16 cellular contexts compared by ENCODE assay signal in the genomic region with DNA sequence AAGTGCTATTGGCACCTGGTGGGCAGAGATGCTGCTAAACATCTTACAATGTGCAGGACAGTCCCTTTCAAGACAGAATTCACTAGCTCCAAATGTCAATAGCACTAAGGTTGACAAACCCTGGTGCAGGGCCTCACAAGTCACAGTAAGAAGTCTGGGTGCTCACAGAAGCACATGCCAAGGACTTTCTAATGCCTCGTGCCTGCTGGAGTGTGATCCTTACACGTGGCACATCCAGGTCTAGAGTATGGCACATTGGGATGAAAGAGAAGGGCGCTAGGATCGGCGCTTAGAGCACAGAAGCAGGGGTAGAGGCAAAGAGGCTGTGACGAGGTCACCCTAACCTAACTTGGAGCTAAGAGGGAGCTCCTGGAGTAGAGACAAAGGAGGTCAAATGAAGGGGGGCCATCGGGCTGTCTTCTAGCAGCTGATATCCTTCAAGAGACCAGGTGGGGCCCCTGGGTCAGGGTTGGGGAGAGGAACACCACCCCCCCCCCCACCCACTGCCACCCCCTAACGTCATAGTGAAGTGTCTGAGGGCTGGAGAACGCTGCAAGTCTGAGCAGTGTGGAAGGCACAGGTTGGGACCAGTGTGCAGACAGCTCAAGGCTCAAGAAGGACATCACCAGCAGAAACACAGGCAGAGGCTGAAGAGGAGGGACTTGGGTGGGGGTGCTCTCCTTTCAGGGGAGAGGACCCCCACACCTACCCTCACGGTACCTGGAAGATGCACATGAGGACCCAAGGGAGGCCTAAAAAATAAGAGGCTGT.
DNase-seq lines count a peak whose midpoint lies in the region; ATAC-seq and TF ChIP-seq lines count a peak whose summit lies in the region.
"Had no signal": no experiment of that assay in that cellular context is flagged by ENCODE, and none has a peak within 500 bp of the region (broad histone marks: within the 10 kb centered on the region; RNA-seq: fewer than 3 reads in every experiment).

No MANE protein-coding gene starts in this region.

- CTCF ChIA-PET in activated naive CD4-positive, alpha-beta T cell treated with anti-CD3 and anti-CD28 coated beads, Interleukin-2, amount 10 ng/mL, durations not matched to agents 7 days and 5 days (lab: Charles Lee): no interaction called here

- H3K9ac ChIP-seq in fibroblast of lung (ENCODE audit: insufficient read depth, low read length): no peak overlapping the region

- no peaks in the 10 kb centered on the region for H3K27me3 Mint-ChIP-seq in activated naive CD4-positive, alpha-beta T cell treated with anti-CD3 and anti-CD28 coated beads, Interleukin-2, amount 10 ng/mL, durations not matched to agents 7 days and 5 days
- H3K27me3 Mint-ChIP-seq: activated B cell treated with CpG ODN at 0.5 μM for 24 hours; naive thymus-derived CD8-positive, alpha-beta T cell had no signal

- peak overlapping the region; percentile 13 for H3K4me2 ChIP-seq in fibroblast of lung (ENCODE audit: extremely low read depth, insufficient read depth, low read length)

- H3K9me3 ChIP-seq in SJCRH30 (replicated peaks): no peaks in the 10 kb centered on the region
- H3K9me3 ChIP-seq in fibroblast of lung (ENCODE audit: control insufficient read depth, insufficient read depth, low read depth, low read length): no peaks in the 10 kb centered on the region
- H3K9me3 ChIP-seq in stomach: no peaks in the 10 kb centered on the region
- H3K9me3 ChIP-seq: esophagus squamous epithelium, sigmoid colon had no signal

- WGBS in stomach, 5 donors: 84 to 92% (median 89%) methylated on average over 9 to 10 of the region's 10 CpGs

- DNase-seq in activated naive CD4-positive, alpha-beta T cell treated with anti-CD3 and anti-CD28 coated beads, Interleukin-2, amount 10 ng/mL, durations not matched to agents 7 days and 5 days: no peak
- DNase-seq in activated naive CD4-positive, alpha-beta T cell treated with anti-CD3 and anti-CD28 coated beads, Interleukin-2, amount 50 U/mL, for 16 hours: no peak
- DNase-seq in SJCRH30: no peak
- no peak for DNase-seq in fibroblast of lung (ENCODE audit: low read depth in 2 of 2)
- DNase-seq in stomach: no peak
- no peak for DNase-seq in NCI-H524 treated with DMSO at 0.1 percent for 48 hours (lab: John Stamatoyannopoulos, UW)
- no peak for DNase-seq in posterior vena cava (ENCODE audit: low spot score)
- no peak for DNase-seq in left lobe of liver (ENCODE audit: low spot score)
- DNase-seq: activated B cell treated with CpG ODN at 0.5 μM for 24 hours; central memory CD4-positive, alpha-beta T cell; esophagus squamous epithelium; naive thymus-derived CD8-positive, alpha-beta T cell; NCI-H1105 treated with DMSO at 0.1 percent for 48 hours; NCI-H526; Right ventricle myocardium superior; sigmoid colon had no signal

- H3K27ac ChIP-seq in SJCRH30 (peak overlapping the region; percentile 60; the same call in 1 of the 2 replicates), fibroblast of lung (ENCODE audit: insufficient read depth, low read length) (peak overlapping the region; percentile 55), stomach (peak overlapping the region; percentile 8 to 71 (median 47))
- H3K27ac ChIP-seq: sigmoid colon had no signal

- peak overlapping the region; percentile 19 for H3K27ac Mint-ChIP-seq in activated naive CD4-positive, alpha-beta T cell treated with anti-CD3 and anti-CD28 coated beads, Interleukin-2, amount 10 ng/mL, durations not matched to agents 7 days and 5 days
- H3K27ac Mint-ChIP-seq: activated B cell treated with CpG ODN at 0.5 μM for 24 hours had no signal

- no peaks in the 10 kb centered on the region for H3K36me3 Mint-ChIP-seq in activated naive CD4-positive, alpha-beta T cell treated with anti-CD3 and anti-CD28 coated beads, Interleukin-2, amount 10 ng/mL, durations not matched to agents 7 days and 5 days

- TF ChIP-seq EP300 in stomach (IDR thresholded peaks at IDR 0.05): no peak

- ATAC-seq in left lobe of liver: no peak
- ATAC-seq: naive thymus-derived CD8-positive, alpha-beta T cell had no signal

- no peaks in the 10 kb centered on the region for H3K27me3 ChIP-seq in SJCRH30
- no peaks in the 10 kb centered on the region for H3K27me3 ChIP-seq in fibroblast of lung (ENCODE audit: control insufficient read depth, insufficient read depth, low read length)
- H3K27me3 ChIP-seq in stomach: no peaks in the 10 kb centered on the region
- H3K27me3 ChIP-seq: esophagus squamous epithelium, sigmoid colon had no signal

- H3K9me3 Mint-ChIP-seq in activated naive CD4-positive, alpha-beta T cell treated with anti-CD3 and anti-CD28 coated beads, Interleukin-2, amount 10 ng/mL, durations not matched to agents 7 days and 5 days: no peaks in the 10 kb centered on the region
- H3K9me3 Mint-ChIP-seq: activated B cell treated with CpG ODN at 0.5 μM for 24 hours; naive thymus-derived CD8-positive, alpha-beta T cell had no signal

- intact Hi-C loops in stomach (cut with DNase I; ENCODE audit: low total_unique reads) (no loop called here), posterior vena cava (cut with DNase I) (no loop called here)

- H3K36me3 ChIP-seq in SJCRH30: no peaks in the 10 kb centered on the region
- H3K36me3 ChIP-seq in fibroblast of lung (ENCODE audit: control insufficient read depth, insufficient read depth, low read length): no peaks in the 10 kb centered on the region
- peaks cover 0 to 4% (median 0%) of the 10 kb centered on the region in 4 donors for H3K36me3 ChIP-seq in stomach
- H3K36me3 ChIP-seq: sigmoid colon had no signal

- peaks cover 27% of the 10 kb centered on the region for H3K4me1 ChIP-seq in SJCRH30
- peaks cover 44% of the 10 kb centered on the region for H3K4me1 ChIP-seq in fibroblast of lung (ENCODE audit: control insufficient read depth, extremely low read depth, insufficient read depth, low read length)
- H3K4me1 ChIP-seq in stomach: peaks cover 0 to 42% (median 14%) of the 10 kb centered on the region in 4 donors

- H2AFZ ChIP-seq in fibroblast of lung (ENCODE audit: low read length): no peak overlapping the region

- H3K4me3 ChIP-seq in SJCRH30: no peak overlapping the region
- no peak overlapping the region for H3K4me3 ChIP-seq in fibroblast of lung (replicated peaks in 1 of 4; ENCODE audit: control extremely low read depth in 1 of 4, insufficient read depth in 1 of 4, low read depth in 3 of 4, low read length in 4 of 4)
- no peak overlapping the region for H3K4me3 ChIP-seq in stomach
- H3K4me3 ChIP-seq: esophagus squamous epithelium, sigmoid colon had no signal

- TF ChIP-seq CTCF in fibroblast of lung (conservative IDR thresholded peaks at IDR 0.05 in 1 of 2, IDR thresholded peaks at IDR 0.05 in 1 of 2; ENCODE audit: low read depth in 1 of 2, low read length in 2 of 2) (no peak), stomach (IDR thresholded peaks at IDR 0.05) (no peak)

- TF ChIP-seq POLR2A in stomach (IDR thresholded peaks at IDR 0.05): no peak

- no peaks in the 10 kb centered on the region for H4K20me1 ChIP-seq in fibroblast of lung (ENCODE audit: control insufficient read depth, extremely low read depth, insufficient read depth, low read length)

- H3K4me3 Mint-ChIP-seq in activated naive CD4-positive, alpha-beta T cell treated with anti-CD3 and anti-CD28 coated beads, Interleukin-2, amount 10 ng/mL, durations not matched to agents 7 days and 5 days: no peak overlapping the region
- H3K4me3 Mint-ChIP-seq: activated B cell treated with CpG ODN at 0.5 μM for 24 hours; naive thymus-derived CD8-positive, alpha-beta T cell had no signal

- H3K79me2 ChIP-seq in fibroblast of lung (ENCODE audit: control insufficient read depth, insufficient read depth, low read length): peaks cover 23% of the 10 kb centered on the region

- H3K4me1 Mint-ChIP-seq in activated naive CD4-positive, alpha-beta T cell treated with anti-CD3 and anti-CD28 coated beads, Interleukin-2, amount 10 ng/mL, durations not matched to agents 7 days and 5 days: peaks cover 7% of the 10 kb centered on the region
